1 cellular context compared by ENCODE assay signal in the genomic region with DNA sequence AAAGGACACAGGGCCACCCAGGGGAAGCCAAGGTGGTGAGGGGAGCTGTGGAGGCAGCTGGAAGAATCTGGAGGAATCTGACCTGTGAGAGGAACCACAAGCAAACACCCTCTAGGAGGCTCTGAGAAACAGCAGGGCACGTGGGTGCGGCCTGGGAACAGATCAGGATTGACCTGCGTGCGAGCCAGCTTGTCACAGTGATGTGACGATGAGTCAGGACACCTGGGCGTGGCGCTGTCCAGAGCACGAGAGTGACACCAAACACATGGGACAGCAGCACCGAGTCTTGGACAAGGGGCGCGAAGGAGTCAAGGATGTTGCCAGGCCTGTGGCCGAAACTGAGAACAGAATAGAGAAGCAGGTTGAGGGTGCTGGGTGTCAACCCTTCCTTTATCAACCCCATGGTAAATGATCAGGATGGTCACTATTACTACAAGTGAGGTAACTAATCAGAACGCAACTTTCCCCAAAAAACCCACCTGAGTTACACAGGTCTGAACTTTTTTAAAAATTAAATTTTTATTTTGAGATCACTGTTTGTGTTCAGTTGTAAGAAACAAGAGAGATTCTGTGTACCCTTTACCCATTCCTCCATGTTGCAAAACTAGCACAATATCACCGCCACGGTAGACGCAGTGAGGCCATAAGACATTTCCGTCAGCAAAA.
A peak's percentile ranks its signal among the peaks of the same experiment; 100 is the strongest.
TF ChIP-seq lines count a peak whose summit lies in the region.

No MANE protein-coding gene starts in this region.

TF ChIP-seq in HepG2, 621 proteins besides CTCF, POLR2A, EP300 and RAD21 (continued from another document and continues in another):
- TF ChIP-seq, protein P1, sequence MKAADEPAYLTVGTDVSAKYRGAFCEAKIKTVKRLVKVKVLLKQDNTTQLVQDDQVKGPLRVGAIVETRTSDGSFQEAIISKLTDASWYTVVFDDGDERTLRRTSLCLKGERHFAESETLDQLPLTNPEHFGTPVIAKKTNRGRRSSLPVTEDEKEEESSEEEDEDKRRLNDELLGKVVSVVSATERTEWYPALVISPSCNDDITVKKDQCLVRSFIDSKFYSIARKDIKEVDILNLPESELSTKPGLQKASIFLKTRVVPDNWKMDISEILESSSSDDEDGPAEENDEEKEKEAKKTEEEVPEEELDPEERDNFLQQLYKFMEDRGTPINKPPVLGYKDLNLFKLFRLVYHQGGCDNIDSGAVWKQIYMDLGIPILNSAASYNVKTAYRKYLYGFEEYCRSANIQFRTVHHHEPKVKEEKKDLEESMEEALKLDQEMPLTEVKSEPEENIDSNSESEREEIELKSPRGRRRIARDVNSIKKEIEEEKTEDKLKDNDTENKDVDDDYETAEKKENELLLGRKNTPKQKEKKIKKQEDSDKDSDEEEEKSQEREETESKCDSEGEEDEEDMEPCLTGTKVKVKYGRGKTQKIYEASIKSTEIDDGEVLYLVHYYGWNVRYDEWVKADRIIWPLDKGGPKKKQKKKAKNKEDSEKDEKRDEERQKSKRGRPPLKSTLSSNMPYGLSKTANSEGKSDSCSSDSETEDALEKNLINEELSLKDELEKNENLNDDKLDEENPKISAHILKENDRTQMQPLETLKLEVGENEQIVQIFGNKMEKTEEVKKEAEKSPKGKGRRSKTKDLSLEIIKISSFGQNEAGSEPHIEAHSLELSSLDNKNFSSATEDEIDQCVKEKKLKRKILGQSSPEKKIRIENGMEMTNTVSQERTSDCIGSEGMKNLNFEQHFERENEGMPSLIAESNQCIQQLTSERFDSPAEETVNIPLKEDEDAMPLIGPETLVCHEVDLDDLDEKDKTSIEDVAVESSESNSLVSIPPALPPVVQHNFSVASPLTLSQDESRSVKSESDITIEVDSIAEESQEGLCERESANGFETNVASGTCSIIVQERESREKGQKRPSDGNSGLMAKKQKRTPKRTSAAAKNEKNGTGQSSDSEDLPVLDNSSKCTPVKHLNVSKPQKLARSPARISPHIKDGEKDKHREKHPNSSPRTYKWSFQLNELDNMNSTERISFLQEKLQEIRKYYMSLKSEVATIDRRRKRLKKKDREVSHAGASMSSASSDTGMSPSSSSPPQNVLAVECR (CRISPR knock-in tag; IDR thresholded peaks at IDR 0.05; ENCODE audit: borderline replicate concordance): no peak
- TF ChIP-seq GZF1 (CRISPR knock-in tag; IDR thresholded peaks at IDR 0.05) (no peak), ZBTB20 (CRISPR knock-in tag; IDR thresholded peaks at IDR 0.05; ENCODE audit: borderline replicate concordance, low read depth) (no peak; the same call in 1 of the 2 replicates), ONECUT2 (CRISPR knock-in tag; IDR thresholded peaks at IDR 0.05) (no peak), TGIF2 (CRISPR knock-in tag; IDR thresholded peaks at IDR 0.05) (peak; percentile 94), ZNF598 (CRISPR knock-in tag; IDR thresholded peaks at IDR 0.05; ENCODE audit: borderline replicate concordance) (no peak), ZMYM4 (CRISPR knock-in tag; IDR thresholded peaks at IDR 0.05) (no peak), SP4 (CRISPR knock-in tag; IDR thresholded peaks at IDR 0.05) (no peak; the same call in 1 of the 2 replicates), ZNF614 (CRISPR knock-in tag; IDR thresholded peaks at IDR 0.05; ENCODE audit: borderline replicate concordance) (no peak; the same call in 1 of the 2 replicates), ZNF841 (CRISPR knock-in tag; IDR thresholded peaks at IDR 0.05; ENCODE audit: borderline replicate concordance) (no peak), SMC3 (IDR thresholded peaks at IDR 0.05; ENCODE audit: low read length) (0 out of 2 replicates have a peak, but pooled peaks have one; percentile 7), ETV6 (CRISPR knock-in tag; conservative IDR thresholded peaks at IDR 0.05) (0 out of 2 replicates have a peak, but pooled peaks have one; percentile 56), NPAS2 (CRISPR knock-in tag; IDR thresholded peaks at IDR 0.05; ENCODE audit: borderline replicate concordance) (no peak), SRSF1 (optimal IDR thresholded peaks at IDR 0.05; ENCODE audit: low read depth, low read length) (no peak), EZH2 (conservative IDR thresholded peaks at IDR 0.05; ENCODE audit: low read depth, low read length) (no peak), ZBTB42 (CRISPR knock-in tag; IDR thresholded peaks at IDR 0.05) (no peak), ZNF839 (CRISPR knock-in tag; IDR thresholded peaks at IDR 0.05; ENCODE audit: borderline replicate concordance) (no peak; the same call in 1 of the 2 replicates), ZNF468 (CRISPR knock-in tag; IDR thresholded peaks at IDR 0.05) (no peak), AGO2 (optimal IDR thresholded peaks at IDR 0.05; ENCODE audit: low read depth, low read length) (no peak), ZNF350 (CRISPR knock-in tag; IDR thresholded peaks at IDR 0.05; ENCODE audit: borderline replicate concordance, low read depth) (no peak; the same call in 1 of the 2 replicates), KLF12 (CRISPR knock-in tag; IDR thresholded peaks at IDR 0.05; ENCODE audit: borderline replicate concordance) (no peak), ZNF746 (CRISPR knock-in tag; IDR thresholded peaks at IDR 0.05) (no peak), FOSL2 (CRISPR knock-in tag; IDR thresholded peaks at IDR 0.05) (peak; percentile 96)
- TF ChIP-seq, protein P2, sequence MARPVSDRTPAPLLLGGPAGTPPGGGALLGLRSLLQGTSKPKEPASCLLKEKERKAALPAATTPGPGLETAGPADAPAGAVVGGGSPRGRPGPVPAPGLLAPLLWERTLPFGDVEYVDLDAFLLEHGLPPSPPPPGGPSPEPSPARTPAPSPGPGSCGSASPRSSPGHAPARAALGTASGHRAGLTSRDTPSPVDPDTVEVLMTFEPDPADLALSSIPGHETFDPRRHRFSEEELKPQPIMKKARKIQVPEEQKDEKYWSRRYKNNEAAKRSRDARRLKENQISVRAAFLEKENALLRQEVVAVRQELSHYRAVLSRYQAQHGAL (CRISPR knock-in tag; IDR thresholded peaks at IDR 0.05; ENCODE audit: not compliant biosample characterization): no peak
- TF ChIP-seq, protein P3, sequence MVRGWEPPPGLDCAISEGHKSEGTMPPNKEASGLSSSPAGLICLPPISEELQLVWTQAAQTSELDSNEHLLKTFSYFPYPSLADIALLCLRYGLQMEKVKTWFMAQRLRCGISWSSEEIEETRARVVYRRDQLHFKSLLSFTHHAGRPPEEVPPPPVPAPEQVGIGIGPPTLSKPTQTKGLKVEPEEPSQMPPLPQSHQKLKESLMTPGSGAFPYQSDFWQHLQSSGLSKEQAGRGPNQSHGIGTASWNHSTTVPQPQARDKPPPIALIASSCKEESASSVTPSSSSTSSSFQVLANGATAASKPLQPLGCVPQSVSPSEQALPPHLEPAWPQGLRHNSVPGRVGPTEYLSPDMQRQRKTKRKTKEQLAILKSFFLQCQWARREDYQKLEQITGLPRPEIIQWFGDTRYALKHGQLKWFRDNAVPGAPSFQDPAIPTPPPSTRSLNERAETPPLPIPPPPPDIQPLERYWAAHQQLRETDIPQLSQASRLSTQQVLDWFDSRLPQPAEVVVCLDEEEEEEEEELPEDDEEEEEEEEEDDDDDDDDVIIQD (CRISPR knock-in tag; IDR thresholded peaks at IDR 0.05; ENCODE audit: low read depth): peak; percentile 29; the same call in 1 of the 2 replicates
- TF ChIP-seq, protein P4, sequence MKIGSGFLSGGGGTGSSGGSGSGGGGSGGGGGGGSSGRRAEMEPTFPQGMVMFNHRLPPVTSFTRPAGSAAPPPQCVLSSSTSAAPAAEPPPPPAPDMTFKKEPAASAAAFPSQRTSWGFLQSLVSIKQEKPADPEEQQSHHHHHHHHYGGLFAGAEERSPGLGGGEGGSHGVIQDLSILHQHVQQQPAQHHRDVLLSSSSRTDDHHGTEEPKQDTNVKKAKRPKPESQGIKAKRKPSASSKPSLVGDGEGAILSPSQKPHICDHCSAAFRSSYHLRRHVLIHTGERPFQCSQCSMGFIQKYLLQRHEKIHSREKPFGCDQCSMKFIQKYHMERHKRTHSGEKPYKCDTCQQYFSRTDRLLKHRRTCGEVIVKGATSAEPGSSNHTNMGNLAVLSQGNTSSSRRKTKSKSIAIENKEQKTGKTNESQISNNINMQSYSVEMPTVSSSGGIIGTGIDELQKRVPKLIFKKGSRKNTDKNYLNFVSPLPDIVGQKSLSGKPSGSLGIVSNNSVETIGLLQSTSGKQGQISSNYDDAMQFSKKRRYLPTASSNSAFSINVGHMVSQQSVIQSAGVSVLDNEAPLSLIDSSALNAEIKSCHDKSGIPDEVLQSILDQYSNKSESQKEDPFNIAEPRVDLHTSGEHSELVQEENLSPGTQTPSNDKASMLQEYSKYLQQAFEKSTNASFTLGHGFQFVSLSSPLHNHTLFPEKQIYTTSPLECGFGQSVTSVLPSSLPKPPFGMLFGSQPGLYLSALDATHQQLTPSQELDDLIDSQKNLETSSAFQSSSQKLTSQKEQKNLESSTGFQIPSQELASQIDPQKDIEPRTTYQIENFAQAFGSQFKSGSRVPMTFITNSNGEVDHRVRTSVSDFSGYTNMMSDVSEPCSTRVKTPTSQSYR (CRISPR knock-in tag; IDR thresholded peaks at IDR 0.05; ENCODE audit: borderline replicate concordance): no peak
- TF ChIP-seq, protein P5, sequence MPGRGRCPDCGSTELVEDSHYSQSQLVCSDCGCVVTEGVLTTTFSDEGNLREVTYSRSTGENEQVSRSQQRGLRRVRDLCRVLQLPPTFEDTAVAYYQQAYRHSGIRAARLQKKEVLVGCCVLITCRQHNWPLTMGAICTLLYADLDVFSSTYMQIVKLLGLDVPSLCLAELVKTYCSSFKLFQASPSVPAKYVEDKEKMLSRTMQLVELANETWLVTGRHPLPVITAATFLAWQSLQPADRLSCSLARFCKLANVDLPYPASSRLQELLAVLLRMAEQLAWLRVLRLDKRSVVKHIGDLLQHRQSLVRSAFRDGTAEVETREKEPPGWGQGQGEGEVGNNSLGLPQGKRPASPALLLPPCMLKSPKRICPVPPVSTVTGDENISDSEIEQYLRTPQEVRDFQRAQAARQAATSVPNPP (CRISPR knock-in tag; IDR thresholded peaks at IDR 0.05): no peak
- TF ChIP-seq, protein P6, sequence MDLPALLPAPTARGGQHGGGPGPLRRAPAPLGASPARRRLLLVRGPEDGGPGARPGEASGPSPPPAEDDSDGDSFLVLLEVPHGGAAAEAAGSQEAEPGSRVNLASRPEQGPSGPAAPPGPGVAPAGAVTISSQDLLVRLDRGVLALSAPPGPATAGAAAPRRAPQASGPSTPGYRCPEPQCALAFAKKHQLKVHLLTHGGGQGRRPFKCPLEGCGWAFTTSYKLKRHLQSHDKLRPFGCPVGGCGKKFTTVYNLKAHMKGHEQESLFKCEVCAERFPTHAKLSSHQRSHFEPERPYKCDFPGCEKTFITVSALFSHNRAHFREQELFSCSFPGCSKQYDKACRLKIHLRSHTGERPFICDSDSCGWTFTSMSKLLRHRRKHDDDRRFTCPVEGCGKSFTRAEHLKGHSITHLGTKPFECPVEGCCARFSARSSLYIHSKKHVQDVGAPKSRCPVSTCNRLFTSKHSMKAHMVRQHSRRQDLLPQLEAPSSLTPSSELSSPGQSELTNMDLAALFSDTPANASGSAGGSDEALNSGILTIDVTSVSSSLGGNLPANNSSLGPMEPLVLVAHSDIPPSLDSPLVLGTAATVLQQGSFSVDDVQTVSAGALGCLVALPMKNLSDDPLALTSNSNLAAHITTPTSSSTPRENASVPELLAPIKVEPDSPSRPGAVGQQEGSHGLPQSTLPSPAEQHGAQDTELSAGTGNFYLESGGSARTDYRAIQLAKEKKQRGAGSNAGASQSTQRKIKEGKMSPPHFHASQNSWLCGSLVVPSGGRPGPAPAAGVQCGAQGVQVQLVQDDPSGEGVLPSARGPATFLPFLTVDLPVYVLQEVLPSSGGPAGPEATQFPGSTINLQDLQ (CRISPR knock-in tag; IDR thresholded peaks at IDR 0.05): no peak
- TF ChIP-seq, protein P7, sequence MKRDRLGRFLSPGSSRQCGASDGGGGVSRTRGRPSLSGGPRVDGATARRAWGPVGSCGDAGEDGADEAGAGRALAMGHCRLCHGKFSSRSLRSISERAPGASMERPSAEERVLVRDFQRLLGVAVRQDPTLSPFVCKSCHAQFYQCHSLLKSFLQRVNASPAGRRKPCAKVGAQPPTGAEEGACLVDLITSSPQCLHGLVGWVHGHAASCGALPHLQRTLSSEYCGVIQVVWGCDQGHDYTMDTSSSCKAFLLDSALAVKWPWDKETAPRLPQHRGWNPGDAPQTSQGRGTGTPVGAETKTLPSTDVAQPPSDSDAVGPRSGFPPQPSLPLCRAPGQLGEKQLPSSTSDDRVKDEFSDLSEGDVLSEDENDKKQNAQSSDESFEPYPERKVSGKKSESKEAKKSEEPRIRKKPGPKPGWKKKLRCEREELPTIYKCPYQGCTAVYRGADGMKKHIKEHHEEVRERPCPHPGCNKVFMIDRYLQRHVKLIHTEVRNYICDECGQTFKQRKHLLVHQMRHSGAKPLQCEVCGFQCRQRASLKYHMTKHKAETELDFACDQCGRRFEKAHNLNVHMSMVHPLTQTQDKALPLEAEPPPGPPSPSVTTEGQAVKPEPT (CRISPR knock-in tag; IDR thresholded peaks at IDR 0.05; ENCODE audit: low read depth): no peak; the same call in 1 of the 2 replicates
- TF ChIP-seq, protein P8, sequence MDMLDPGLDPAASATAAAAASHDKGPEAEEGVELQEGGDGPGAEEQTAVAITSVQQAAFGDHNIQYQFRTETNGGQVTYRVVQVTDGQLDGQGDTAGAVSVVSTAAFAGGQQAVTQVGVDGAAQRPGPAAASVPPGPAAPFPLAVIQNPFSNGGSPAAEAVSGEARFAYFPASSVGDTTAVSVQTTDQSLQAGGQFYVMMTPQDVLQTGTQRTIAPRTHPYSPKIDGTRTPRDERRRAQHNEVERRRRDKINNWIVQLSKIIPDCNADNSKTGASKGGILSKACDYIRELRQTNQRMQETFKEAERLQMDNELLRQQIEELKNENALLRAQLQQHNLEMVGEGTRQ (IDR thresholded peaks at IDR 0.05; ENCODE audit: low read depth, low read length): peak; percentile 65
- TF ChIP-seq, protein P8 (CRISPR knock-in tag; IDR thresholded peaks at IDR 0.05; ENCODE audit: borderline replicate concordance): no peak
- TF ChIP-seq, protein P9, sequence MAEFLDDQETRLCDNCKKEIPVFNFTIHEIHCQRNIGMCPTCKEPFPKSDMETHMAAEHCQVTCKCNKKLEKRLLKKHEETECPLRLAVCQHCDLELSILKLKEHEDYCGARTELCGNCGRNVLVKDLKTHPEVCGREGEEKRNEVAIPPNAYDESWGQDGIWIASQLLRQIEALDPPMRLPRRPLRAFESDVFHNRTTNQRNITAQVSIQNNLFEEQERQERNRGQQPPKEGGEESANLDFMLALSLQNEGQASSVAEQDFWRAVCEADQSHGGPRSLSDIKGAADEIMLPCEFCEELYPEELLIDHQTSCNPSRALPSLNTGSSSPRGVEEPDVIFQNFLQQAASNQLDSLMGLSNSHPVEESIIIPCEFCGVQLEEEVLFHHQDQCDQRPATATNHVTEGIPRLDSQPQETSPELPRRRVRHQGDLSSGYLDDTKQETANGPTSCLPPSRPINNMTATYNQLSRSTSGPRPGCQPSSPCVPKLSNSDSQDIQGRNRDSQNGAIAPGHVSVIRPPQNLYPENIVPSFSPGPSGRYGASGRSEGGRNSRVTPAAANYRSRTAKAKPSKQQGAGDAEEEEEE (CRISPR knock-in tag; IDR thresholded peaks at IDR 0.05; ENCODE audit: borderline replicate concordance): no peak
